Comparison of ENCODE assay signal across 9 cellular contexts in the genomic region with DNA sequence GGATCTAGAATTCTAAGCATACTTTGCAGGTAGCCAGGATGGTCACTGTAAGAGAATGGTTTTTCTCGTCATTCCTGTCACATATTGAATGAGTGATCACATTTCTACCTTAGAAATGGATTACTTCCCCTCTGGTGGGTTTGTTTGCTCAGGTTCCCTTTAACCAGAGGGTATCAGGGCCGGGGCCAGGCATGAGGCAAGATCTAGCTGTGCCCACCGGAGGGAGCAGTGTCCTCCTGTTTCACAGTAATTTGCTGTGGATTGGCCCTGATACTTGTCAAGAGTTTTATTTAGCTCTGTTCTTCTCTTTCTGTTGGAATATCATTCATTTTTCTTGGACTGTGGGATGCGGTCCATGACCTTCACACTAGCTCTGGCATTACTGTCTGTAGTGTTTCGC. TPM values are rescaled to one million over a fixed set of nuclear protein-coding genes. Genes with fewer than 3 reads are reported as not detected.
DNase-seq lines count a peak whose midpoint lies in the region; TF ChIP-seq lines count a peak whose summit lies in the region.
"Had no signal": no experiment of that assay in that cellular context is flagged by ENCODE, and none has a peak within 500 bp of the region (broad histone marks: within the 10 kb centered on the region; RNA-seq: fewer than 3 reads in every experiment).

No MANE protein-coding gene starts in this region.

- in situ Hi-C loops in KBM-7 (cut with MboI; ENCODE audit: low pct_unique_long_range_greater_than_20kb, low sequenced_read_pairs) = no loop called here

- no peak overlapping the region for H3K27ac Mint-ChIP-seq in CD14-positive monocyte
- H3K27ac Mint-ChIP-seq: B cell had no signal

- DNase-seq in NCI-H1105 treated with DMSO at 0.1 percent for 48 hours (lab: John Stamatoyannopoulos, UW) = peak; percentile 3
- no peak for DNase-seq in NCI-H1105 (lab: John Stamatoyannopoulos, UW)
- peak; percentile 69 for DNase-seq in KBM-7
- peak; percentile 47 for DNase-seq in adipocyte (ENCODE audit: low read depth)
- peak; percentile 42 for DNase-seq in midbrain (lab: John Stamatoyannopoulos, UW)
- no peak for DNase-seq in stomach
- DNase-seq in activated gamma-delta T cell treated with Interleukin-2 at 50 U/mL for 16 hours = no peak
- DNase-seq in CD14-positive monocyte (ENCODE audit: low spot score) = no peak

- H3K4me1 Mint-ChIP-seq in CD14-positive monocyte = no peaks in the 10 kb centered on the region
- H3K4me1 Mint-ChIP-seq: B cell had no signal

- no peaks in the 10 kb centered on the region for H3K27me3 ChIP-seq in adipocyte (replicated peaks; ENCODE audit: control insufficient read depth, insufficient read depth, low read length)
- no peaks in the 10 kb centered on the region for H3K27me3 ChIP-seq in stomach

- no peaks in the 10 kb centered on the region for H3K27me3 Mint-ChIP-seq in CD14-positive monocyte (ENCODE audit: low read depth in 3 of 3)
- H3K27me3 Mint-ChIP-seq: B cell had no signal

- TF ChIP-seq CTCF in stomach (IDR thresholded peaks at IDR 0.05) = peak in 2 of 7 experiments; percentile 11 to 16
- TF ChIP-seq CTCF in CD14-positive monocyte (IDR thresholded peaks at IDR 0.05) = no peak

- no peaks in the 10 kb centered on the region for H3K36me3 Mint-ChIP-seq in CD14-positive monocyte

- H3K9ac ChIP-seq in adipocyte (ENCODE audit: low read length) = no peak overlapping the region

- TF ChIP-seq POLR2A in stomach (IDR thresholded peaks at IDR 0.05) = no peak

- H3K27ac ChIP-seq in stomach = no peak overlapping the region

- intact Hi-C loops in stomach (cut with DNase I; ENCODE audit: low total_unique reads) (no loop called here), CD14-positive monocyte (cut with micrococcal nuclease) (no loop called here)

- H3K9me3 Mint-ChIP-seq in CD14-positive monocyte = peaks cover 0 to 7% (median under 1%) of the 10 kb centered on the region in 7 donors

- 75 to 89% (median 77%) methylated on average over 5 of the region's 5 CpGs for WGBS in stomach, 5 donors

- H3K36me3 ChIP-seq in adipocyte (ENCODE audit: control insufficient read depth, insufficient read depth, low read length, severe bottlenecking) (no peaks in the 10 kb centered on the region), stomach (no peaks in the 10 kb centered on the region)

- peaks cover 20% of the 10 kb centered on the region for H3K4me1 ChIP-seq in adipocyte (ENCODE audit: control insufficient read depth, insufficient read depth, low read length)
- peaks cover 0 to 12% (median 5%) of the 10 kb centered on the region in 4 donors for H3K4me1 ChIP-seq in stomach

- H3K9me3 ChIP-seq in adipocyte (ENCODE audit: control insufficient read depth, low read length) (peaks cover 4% of the 10 kb centered on the region), stomach (no peaks in the 10 kb centered on the region)

- H3K4me3 ChIP-seq in adipocyte (ENCODE audit: low read length) (no peak overlapping the region), stomach (no peak overlapping the region)

- TF ChIP-seq EP300 in stomach (IDR thresholded peaks at IDR 0.05) = no peak

- no peak overlapping the region for H3K4me3 Mint-ChIP-seq in CD14-positive monocyte
- H3K4me3 Mint-ChIP-seq: B cell had no signal

RNA-seq across cellular contexts. Expression of a gene that starts 42.3 kb away (rescaled TPM):
- total RNA-seq in stomach = 100 to 1,000 TPM in 1 of 5 donors, 10 to 100 TPM in 1, 1 to 10 TPM in 3; 5.7 to 132 (median 8.3) TPM
- polyA plus RNA-seq in stomach (1 to 10 TPM; 3.1 to 5.0 (median 3.2) TPM), CD14-positive monocyte (1 to 10 TPM; 1.2 to 1.5 TPM)

Comparison
In these comparisons a context has a peak if more than half of its experiments do, and no peak if none do; other contexts are left out.
1. DNase-seq: peak in NCI-H1105 treated with DMSO at 0.1 percent for 48 hours (single experiment), KBM-7 (single experiment), adipocyte (single experiment) and midbrain (single experiment); none in NCI-H1105 (single experiment), stomach (single experiment), activated gamma-delta T cell treated with Interleukin-2 at 50 U/mL for 16 hours (single experiment) and CD14-positive monocyte (single experiment).